Comparison of ENCODE assay signal across 9 cellular contexts in genomic region chr17:4480929-4481898, GRCh38. TPM values are rescaled to one million over a fixed set of nuclear protein-coding genes. Genes with fewer than 3 reads are reported as not detected.
DNase-seq lines count a peak whose midpoint lies in the region; ATAC-seq and TF ChIP-seq lines count a peak whose summit lies in the region.
"Had no signal": no experiment of that assay in that cellular context is flagged by ENCODE, and none has a peak within 500 bp of the region (broad histone marks: within the 10 kb centered on the region; RNA-seq: fewer than 3 reads in every experiment).

No MANE protein-coding gene starts in this region.

- H3K27me3 Mint-ChIP-seq in activated CD4-positive, alpha-beta T cell treated with anti-CD3 and anti-CD28 coated beads for 36 hours, result no peaks in the 10 kb centered on the region
- H3K27me3 Mint-ChIP-seq in activated CD4-positive, alpha-beta memory T cell treated with anti-CD3 and anti-CD28 coated beads for 36 hours, result no peaks in the 10 kb centered on the region

- H3K27me3 ChIP-seq in stomach, result no peaks in the 10 kb centered on the region

- CTCF ChIA-PET in activated CD4-positive, alpha-beta T cell treated with anti-CD3 and anti-CD28 coated beads for 36 hours (lab: Charles Lee), result interaction anchor here (0.8 to 1.3 kb wide), 3 partner anchors 19 to 281 kb away, joined by 3 to 4 read pairs (median 3); no protein-coding TSS in a partner anchor
- CTCF ChIA-PET in activated CD4-positive, alpha-beta memory T cell treated with anti-CD3 and anti-CD28 coated beads for 36 hours (lab: Charles Lee), result interaction anchor here (1.1 to 1.2 kb wide), 3 partner anchors 10 to 144 kb away, joined by 3 read pairs; no protein-coding TSS in a partner anchor

- intact Hi-C loops in activated CD4-positive, alpha-beta T cell treated with anti-CD3 and anti-CD28 coated beads for 36 hours (cut with DNase I, micrococcal nuclease), result no loop called here
- intact Hi-C loops in activated CD4-positive, alpha-beta memory T cell treated with anti-CD3 and anti-CD28 coated beads for 36 hours (cut with micrococcal nuclease), result no loop called here
- intact Hi-C loops in stomach (cut with DNase I; ENCODE audit: low total_unique reads), result no loop called here

- no peaks in the 10 kb centered on the region for H3K36me3 Mint-ChIP-seq in activated CD4-positive, alpha-beta T cell treated with anti-CD3 and anti-CD28 coated beads for 36 hours (ENCODE audit: low read depth)
- H3K36me3 Mint-ChIP-seq in activated CD4-positive, alpha-beta memory T cell treated with anti-CD3 and anti-CD28 coated beads for 36 hours, result no peaks in the 10 kb centered on the region

- peak; percentile 63 for DNase-seq in activated CD4-positive, alpha-beta T cell treated with anti-CD3 and anti-CD28 coated beads for 36 hours
- DNase-seq in activated CD4-positive, alpha-beta T cell treated with anti-CD3 and anti-CD28 coated beads, Interleukin-2, amount 50 U/mL, for 4 hours, result no peak
- peak; percentile 69 for DNase-seq in activated CD4-positive, alpha-beta memory T cell treated with anti-CD3 and anti-CD28 coated beads for 36 hours
- DNase-seq in left lobe of liver (ENCODE audit: low spot score), result no peak
- DNase-seq in stomach, result peak; percentile 78
- DNase-seq in HUDEP-2 (lab: John Stamatoyannopoulos, UW; ENCODE audit: unreplicated experiment in 76 of 76), result no peak
- DNase-seq in NCI-H2107 treated with DMSO at 0.1 percent for 48 hours (lab: John Stamatoyannopoulos, UW; ENCODE audit: unreplicated experiment), result no peak
- DNase-seq: GOT3 had no signal

- H3K4me1 Mint-ChIP-seq in activated CD4-positive, alpha-beta T cell treated with anti-CD3 and anti-CD28 coated beads for 36 hours, result peaks cover 47% of the 10 kb centered on the region
- H3K4me1 Mint-ChIP-seq in activated CD4-positive, alpha-beta memory T cell treated with anti-CD3 and anti-CD28 coated beads for 36 hours (ENCODE audit: low read depth), result peaks cover 41% of the 10 kb centered on the region

- H3K4me1 ChIP-seq in stomach, result peaks cover 35 to 67% (median 55%) of the 10 kb centered on the region in 4 donors

- no peaks in the 10 kb centered on the region for H3K9me3 ChIP-seq in stomach

- peak overlapping the region in 1 of 4 donors; percentile 14 for H3K4me3 ChIP-seq in stomach

- TF ChIP-seq POLR2A in stomach (IDR thresholded peaks at IDR 0.05), result no peak

- peak overlapping the region; percentile 93 for H3K27ac Mint-ChIP-seq in activated CD4-positive, alpha-beta T cell treated with anti-CD3 and anti-CD28 coated beads for 36 hours
- H3K27ac Mint-ChIP-seq in activated CD4-positive, alpha-beta memory T cell treated with anti-CD3 and anti-CD28 coated beads for 36 hours, result peak overlapping the region; percentile 87

- H3K9me3 Mint-ChIP-seq in activated CD4-positive, alpha-beta T cell treated with anti-CD3 and anti-CD28 coated beads for 36 hours (ENCODE audit: low read depth), result no peaks in the 10 kb centered on the region
- H3K9me3 Mint-ChIP-seq in activated CD4-positive, alpha-beta memory T cell treated with anti-CD3 and anti-CD28 coated beads for 36 hours, result no peaks in the 10 kb centered on the region

- peak; percentile 77 for ATAC-seq in activated CD4-positive, alpha-beta T cell treated with anti-CD3 and anti-CD28 coated beads for 36 hours
- peak; percentile 15 for ATAC-seq in left lobe of liver
- no peak for ATAC-seq in GM18909 (IDR thresholded peaks at IDR 0.05; ENCODE audit: poor library complexity, unreplicated experiment)

- TF ChIP-seq EP300 in stomach (IDR thresholded peaks at IDR 0.05), result no peak

- H3K4me3 Mint-ChIP-seq in activated CD4-positive, alpha-beta T cell treated with anti-CD3 and anti-CD28 coated beads for 36 hours, result peak overlapping the region; percentile 49
- H3K4me3 Mint-ChIP-seq in activated CD4-positive, alpha-beta memory T cell treated with anti-CD3 and anti-CD28 coated beads for 36 hours, result peak overlapping the region; percentile 53

- no peak for TF ChIP-seq CTCF in stomach (IDR thresholded peaks at IDR 0.05)

- H3K27ac ChIP-seq in stomach, result peak overlapping the region; percentile 49 to 95 (median 91)

- H3K36me3 ChIP-seq in stomach, result no peaks in the 10 kb centered on the region

- 20 to 49% (median 31%) methylated on average over 13 to 14 of the region's 14 CpGs for WGBS in stomach, 5 donors

- POLR2A ChIA-PET in activated CD4-positive, alpha-beta T cell treated with anti-CD3 and anti-CD28 coated beads for 36 hours (lab: Charles Lee), result interaction anchor here (1.0 kb wide), 1 partner anchor 221 kb away, joined by 3 read pairs; no protein-coding TSS in a partner anchor
- POLR2A ChIA-PET in activated CD4-positive, alpha-beta memory T cell treated with anti-CD3 and anti-CD28 coated beads for 36 hours (lab: Charles Lee), result interaction anchor here (0.5 kb wide), 1 partner anchor 168 kb away, joined by 3 read pairs; no protein-coding TSS in a partner anchor

RNA-seq across cellular contexts. Expression of gene SPNS2, which starts 17.5 kb away (rescaled TPM):
- under 1 TPM; 0.07 to 0.37 TPM for total RNA-seq in activated CD4-positive, alpha-beta T cell treated with anti-CD3 and anti-CD28 coated beads for 36 hours
- total RNA-seq in activated CD4-positive, alpha-beta memory T cell treated with anti-CD3 and anti-CD28 coated beads for 36 hours, result under 1 TPM; 0.15 to 0.24 TPM
- total RNA-seq in left lobe of liver (11.4 TPM), stomach (10 to 100 TPM in 4 of 5 donors, 1 to 10 TPM in 1; 4.1 to 67.7 (median 27.7) TPM)
- 10 to 100 TPM; 13.7 to 30.0 (median 20.3) TPM for polyA plus RNA-seq in stomach

RNA-seq across cellular contexts. Expression of gene SPNS3, which starts 47.5 kb away (rescaled TPM):
- 1 to 10 TPM; 6.4 to 8.4 TPM for total RNA-seq in activated CD4-positive, alpha-beta T cell treated with anti-CD3 and anti-CD28 coated beads for 36 hours
- total RNA-seq in activated CD4-positive, alpha-beta memory T cell treated with anti-CD3 and anti-CD28 coated beads for 36 hours, result 1 to 10 TPM; 6.6 to 6.7 TPM
- total RNA-seq in left lobe of liver, result not detected
- under 1 TPM in 1 of 5 donors, not detected in 4; 0.92 TPM for total RNA-seq in stomach
- under 1 TPM; 0.37 to 0.61 (median 0.48) TPM for polyA plus RNA-seq in stomach

Comparison
In these comparisons a context has a peak if more than half of its experiments do, and no peak if none do; other contexts are left out.
1. DNase-seq: peak in activated CD4-positive, alpha-beta T cell treated with anti-CD3 and anti-CD28 coated beads for 36 hours (single experiment), activated CD4-positive, alpha-beta memory T cell treated with anti-CD3 and anti-CD28 coated beads for 36 hours (single experiment) and stomach (single experiment); none in activated CD4-positive, alpha-beta T cell treated with anti-CD3 and anti-CD28 coated beads, Interleukin-2, amount 50 U/mL, for 4 hours (0 of 2), left lobe of liver (single experiment), HUDEP-2 (0 of 76) and NCI-H2107 treated with DMSO at 0.1 percent for 48 hours (single experiment).